Comparison of ENCODE assay signal across 1 cellular context in genomic region chr5:110333384-110333783, GRCh38.
TF ChIP-seq lines count a peak whose summit lies in the region.

No MANE protein-coding gene starts in this region.

TF ChIP-seq in SK-N-SH, 30 proteins besides CTCF, POLR2A, EP300 and RAD21 (continued from another document):
- TF ChIP-seq USF2 (IDR thresholded peaks at IDR 0.05; ENCODE audit: borderline replicate concordance, low read depth, low read length) (no peak), TEAD4 (IDR thresholded peaks at IDR 0.05; ENCODE audit: borderline replicate concordance, insufficient read depth) (no peak), SIN3A (IDR thresholded peaks at IDR 0.05; ENCODE audit: borderline replicate concordance, low read depth, low read length) (no peak), TCF12 (IDR thresholded peaks at IDR 0.05) (no peak), MXI1 (IDR thresholded peaks at IDR 0.05; ENCODE audit: low read depth, low read length) (no peak), FOSL2 (IDR thresholded peaks at IDR 0.05; ENCODE audit: borderline replicate concordance, low read depth) (no peak), RFX5 (IDR thresholded peaks at IDR 0.05; ENCODE audit: low read length) (no peak), MAX (IDR thresholded peaks at IDR 0.05; ENCODE audit: low read depth) (no peak), CHD2 (IDR thresholded peaks at IDR 0.05; ENCODE audit: low read length, partially characterized antibody) (no peak), EZH2phosphoT487 (IDR thresholded peaks at IDR 0.05; ENCODE audit: borderline replicate concordance, low read depth) (no peak), FOXJ3 (CRISPR knock-in tag; IDR thresholded peaks at IDR 0.05) (no peak), NRF1 (IDR thresholded peaks at IDR 0.05; ENCODE audit: low read depth, low read length) (no peak), GATA2 (CRISPR knock-in tag; IDR thresholded peaks at IDR 0.05) (no peak), MEF2A (IDR thresholded peaks at IDR 0.05; ENCODE audit: borderline replicate concordance, low read depth) (no peak)
- TF ChIP-seq, protein P1, sequence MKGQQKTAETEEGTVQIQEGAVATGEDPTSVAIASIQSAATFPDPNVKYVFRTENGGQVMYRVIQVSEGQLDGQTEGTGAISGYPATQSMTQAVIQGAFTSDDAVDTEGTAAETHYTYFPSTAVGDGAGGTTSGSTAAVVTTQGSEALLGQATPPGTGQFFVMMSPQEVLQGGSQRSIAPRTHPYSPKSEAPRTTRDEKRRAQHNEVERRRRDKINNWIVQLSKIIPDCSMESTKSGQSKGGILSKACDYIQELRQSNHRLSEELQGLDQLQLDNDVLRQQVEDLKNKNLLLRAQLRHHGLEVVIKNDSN (IDR thresholded peaks at IDR 0.05; ENCODE audit: borderline replicate concordance, low read depth), result no peak
TF ChIP-seq in SK-N-SH: peak in this region for 0.
